ENCODE assay signal across 15 cellular contexts in the genomic region with DNA sequence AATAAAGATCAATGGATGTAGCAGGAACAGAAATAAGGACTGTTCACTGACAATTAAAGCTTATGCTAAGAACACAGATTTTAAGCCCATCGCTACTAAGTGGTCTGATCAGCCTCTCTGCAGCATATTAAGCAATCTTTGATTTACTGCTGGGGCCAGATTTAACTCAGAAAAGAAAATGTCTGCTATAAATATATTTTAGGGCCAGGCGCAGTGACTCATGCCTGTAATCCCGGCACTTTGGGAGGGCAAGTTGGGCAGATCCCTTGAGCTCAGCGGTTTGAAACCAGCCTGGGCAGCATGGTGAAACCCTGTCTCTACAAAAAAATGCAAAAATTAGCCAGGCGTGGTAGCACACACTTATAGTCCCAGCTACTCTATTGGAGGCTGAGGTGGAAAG. TPM values are rescaled to one million over a fixed set of nuclear protein-coding genes. Genes with fewer than 3 reads are reported as not detected.
DNase-seq lines count a peak whose midpoint lies in the region; ATAC-seq and TF ChIP-seq lines count a peak whose summit lies in the region.
"Had no signal": no experiment of that assay in that cellular context is flagged by ENCODE, and none has a peak within 500 bp of the region (broad histone marks: within the 10 kb centered on the region; RNA-seq: fewer than 3 reads in every experiment).

No MANE protein-coding gene starts in this region.

- H3K4me1 ChIP-seq in psoas muscle: no peaks in the 10 kb centered on the region
- no peaks in the 10 kb centered on the region for H3K4me1 ChIP-seq in right lobe of liver
- H3K4me1 ChIP-seq: BLaER1, left ventricle myocardium inferior had no signal

- H3K4me3 ChIP-seq in psoas muscle (no peak overlapping the region), right lobe of liver (no peak overlapping the region)
- H3K4me3 ChIP-seq: BLaER1, left ventricle myocardium inferior had no signal

- no peaks in the 10 kb centered on the region for H3K9me3 ChIP-seq in psoas muscle
- no peaks in the 10 kb centered on the region for H3K9me3 ChIP-seq in right lobe of liver
- H3K9me3 ChIP-seq: BLaER1, left ventricle myocardium inferior had no signal

- peak in 3 of 4 donors; percentile 46 to 72 (median 53) for ATAC-seq in psoas muscle
- no peak for ATAC-seq in right lobe of liver
- ATAC-seq in HG03159 (IDR thresholded peaks at IDR 0.05; ENCODE audit: unreplicated experiment): no peak
- ATAC-seq: Panc1 had no signal

- WGBS in psoas muscle, 3 donors: 60 to 79% (median 75%) methylated on average over 5 of the region's 5 CpGs
- 88% methylated on average over 5 of the region's 5 CpGs for WGBS in right lobe of liver (ENCODE audit: insufficient coverage, low coverage, low lambda C conversion rate, missing lambda C conversion rate)

- peaks cover 6 to 81% of the 10 kb centered on the region in 2 donors for H3K36me3 ChIP-seq in psoas muscle (ENCODE audit: insufficient read depth in 1 of 2, low read depth in 1 of 2)
- peaks cover 0 to 32% (median 18%) of the 10 kb centered on the region in 4 donors for H3K36me3 ChIP-seq in right lobe of liver

- intact Hi-C loops in psoas muscle (cut with DNase I) (no loop called here), right lobe of liver (cut with DNase I) (no loop called here)

- H3K27ac ChIP-seq in psoas muscle (no peak overlapping the region), right lobe of liver (no peak overlapping the region)
- H3K27ac ChIP-seq: BLaER1, left ventricle myocardium inferior had no signal

- TF ChIP-seq CTCF in psoas muscle (IDR thresholded peaks at IDR 0.05): no peak
- no peak for TF ChIP-seq CTCF in right lobe of liver (IDR thresholded peaks at IDR 0.05)

- H3K27me3 ChIP-seq in psoas muscle (ENCODE audit: insufficient read depth in 3 of 3, low read length in 2 of 3) (no peaks in the 10 kb centered on the region), right lobe of liver (no peaks in the 10 kb centered on the region)
- H3K27me3 ChIP-seq: BLaER1 had no signal

- TF ChIP-seq POLR2A in right lobe of liver (IDR thresholded peaks at IDR 0.05): no peak

- DNase-seq in GM04503 (ENCODE audit: low read depth) (peak; percentile 23), NOMO-1 treated with dmso at 0.1 percent for 144 hours (lab: John Stamatoyannopoulos, UW; ENCODE audit: unreplicated experiment) (peak; percentile 73), fibroblast of gingiva (ENCODE audit: low read depth) (peak; percentile 21), psoas muscle (no peak), right lobe of liver (no peak), NCI-H510A treated with DMSO at 0.1 percent for 48 hours (lab: John Stamatoyannopoulos, UW) (no peak), NCI-H2081 (lab: John Stamatoyannopoulos, UW) (no peak)
- DNase-seq: activated CD8-positive, alpha-beta memory T cell treated with anti-CD3 and anti-CD28 coated beads, Interleukin-2, amount 50 U/mL, for 4 hours; Karpas-422; left ventricle myocardium inferior; stimulated activated CD4-positive, alpha-beta T cell treated with anti-CD3 and anti-CD28 coated beads, Interleukin-1b, Interleukin-23, amount 100 ng/mL, for 48 hours had no signal

RNA-seq across cellular contexts. Expression of a gene that starts 43.0 kb away (rescaled TPM):
- total RNA-seq in psoas muscle: 10 to 100 TPM in 1 of 4 donors, 1 to 10 TPM in 2, under 1 TPM in 1; 0.19 to 12.5 (median 2.6) TPM
- under 1 TPM; 0.25 to 0.34 (median 0.31) TPM for polyA plus RNA-seq in psoas muscle
- total RNA-seq in right lobe of liver: not detected
- total RNA-seq: dermis blood vessel endothelial cell, left ventricle myocardium inferior had no signal

RNA-seq across cellular contexts. Expression of a gene that starts 55.1 kb away (rescaled TPM):
- total RNA-seq in psoas muscle: 10 to 100 TPM; 35.2 to 45.6 (median 42.7) TPM
- 10 to 100 TPM; 22.1 to 40.3 (median 24.7) TPM for polyA plus RNA-seq in psoas muscle
- total RNA-seq in right lobe of liver: 10 to 100 TPM; 18.4 to 35.3 (median 28.4) TPM

Comparison
In these comparisons a context has a peak if more than half of its experiments do, and no peak if none do; other contexts are left out.
1. DNase-seq: peak in GM04503 (single experiment), NOMO-1 treated with dmso at 0.1 percent for 144 hours (single experiment) and fibroblast of gingiva (single experiment); none in psoas muscle (0 of 2), right lobe of liver (0 of 3), NCI-H510A treated with DMSO at 0.1 percent for 48 hours (single experiment) and NCI-H2081 (0 of 2).
2. ATAC-seq: peak in psoas muscle (3 of 4); none in right lobe of liver (0 of 4) and HG03159 (single experiment).